In the genomic region with DNA sequence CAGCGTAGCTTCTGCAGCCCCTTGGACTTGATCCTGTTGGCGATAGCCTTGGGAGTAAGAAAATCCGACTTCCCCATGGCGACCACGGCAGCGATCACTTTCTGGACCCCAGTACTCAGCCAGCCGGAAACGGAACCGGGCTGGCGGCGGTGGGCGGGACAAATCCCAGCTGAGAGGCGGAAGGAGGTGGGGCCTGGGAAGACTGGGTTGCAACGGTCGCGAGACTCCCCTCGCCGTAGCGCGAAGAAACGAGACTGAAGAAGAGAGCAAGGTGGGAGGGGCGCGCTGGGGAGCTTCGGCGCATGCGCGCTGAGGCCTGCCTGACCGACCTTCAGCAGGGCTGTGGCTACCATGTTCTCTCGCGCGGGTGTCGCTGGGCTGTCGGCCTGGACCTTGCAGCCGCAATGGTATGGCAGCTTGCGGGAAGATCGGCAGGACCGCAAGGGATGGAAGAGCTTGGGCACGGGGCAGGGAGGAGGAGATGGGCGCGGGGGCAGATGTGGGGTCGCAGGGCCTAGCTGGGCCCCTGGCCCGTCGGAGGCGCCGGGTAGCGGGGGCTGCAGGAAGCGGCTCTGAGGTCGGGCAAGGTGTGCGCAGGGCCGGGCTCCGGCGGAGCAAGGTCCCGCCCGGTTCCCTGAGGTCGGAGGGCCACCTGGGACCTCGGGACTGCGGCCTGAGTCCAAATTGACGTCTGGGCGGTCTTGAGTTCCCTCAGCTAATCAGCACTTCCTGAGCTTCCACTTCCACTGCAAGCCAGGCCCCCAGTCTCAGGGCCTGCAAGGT, we compare ENCODE assay signal across 8 cellular contexts. TPM values are rescaled to one million over a fixed set of nuclear protein-coding genes. Genes with fewer than 3 reads are reported as not detected.
A peak's percentile ranks its signal among the peaks of the same experiment; 100 is the strongest.
DNase-seq lines count a peak whose midpoint lies in the region; ATAC-seq and TF ChIP-seq lines count a peak whose summit lies in the region.

A gene (plus strand): TSS at position 321 of the 783 bp plus-strand sequence. CDS start 31 bp downstream, at position 352.
A gene with protein sequence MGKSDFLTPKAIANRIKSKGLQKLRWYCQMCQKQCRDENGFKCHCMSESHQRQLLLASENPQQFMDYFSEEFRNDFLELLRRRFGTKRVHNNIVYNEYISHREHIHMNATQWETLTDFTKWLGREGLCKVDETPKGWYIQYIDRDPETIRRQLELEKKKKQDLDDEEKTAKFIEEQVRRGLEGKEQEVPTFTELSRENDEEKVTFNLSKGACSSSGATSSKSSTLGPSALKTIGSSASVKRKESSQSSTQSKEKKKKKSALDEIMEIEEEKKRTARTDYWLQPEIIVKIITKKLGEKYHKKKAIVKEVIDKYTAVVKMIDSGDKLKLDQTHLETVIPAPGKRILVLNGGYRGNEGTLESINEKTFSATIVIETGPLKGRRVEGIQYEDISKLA (minus strand): TSS at position 137 of the 783 bp plus-strand sequence. CDS start 60 bp downstream, at position 77.

- H3K4me1 ChIP-seq in liver (ENCODE audit: control insufficient read depth in 4 of 4, insufficient read depth in 4 of 4, low read length in 3 of 4), result peaks cover 14 to 37% (median 24%) of the 10 kb centered on the region in 4 donors

- peak in 1 of 2 donors; percentile 12 for TF ChIP-seq RAD21 in liver (IDR thresholded peaks at IDR 0.05)

- H3K27me3 ChIP-seq in liver (ENCODE audit: control insufficient read depth in 4 of 4, insufficient read depth in 4 of 4, low read length in 3 of 4), result no peaks in the 10 kb centered on the region

- H3K4me3 ChIP-seq in liver (ENCODE audit: low read depth in 1 of 3, low read length in 3 of 3), result peak within 1 kb of the TSS; percentile 78 to 99 (median 96)

- H3K27ac ChIP-seq in C4-2B, result peak within 1 kb of the TSS; percentile 96
- peak within 1 kb of the TSS; percentile 78 to 88 for H3K27ac ChIP-seq in liver (ENCODE audit: low read depth in 1 of 2, low read length in 2 of 2)

- peak within 1 kb of the TSS; percentile 89 to 96 for H3K9ac ChIP-seq in liver (ENCODE audit: low read depth in 1 of 2, low read length in 2 of 2)

- ATAC-seq in GM19351 (IDR thresholded peaks at IDR 0.05; ENCODE audit: unreplicated experiment), result peak; percentile 93
- peak; percentile 93 for ATAC-seq in HG03520 (IDR thresholded peaks at IDR 0.05; ENCODE audit: unreplicated experiment)

- WGBS in liver, result under 1% methylated on average over 59 of the region's 59 CpGs

- DNase-seq in NCI-H69 (lab: John Stamatoyannopoulos, UW) (peak; percentile 92), dermis microvascular lymphatic vessel endothelial cell (ENCODE audit: low read depth in 2 of 2) (peak; percentile 93 to 98)
- DNase-seq in activated CD4-positive, alpha-beta T cell treated with anti-CD3 and anti-CD28 coated beads, Interleukin-2, amount 50 U/mL, for 1 hour, result peak; percentile 97
- peak; percentile 97 for DNase-seq in stimulated activated CD4-positive, alpha-beta T cell treated with anti-CD3 and anti-CD28 coated beads, Interleukin-4, amount 100 ng/mL, for 24 hours

- no peaks in the 10 kb centered on the region for H3K9me3 ChIP-seq in liver (ENCODE audit: control insufficient read depth in 4 of 4, low read length in 3 of 4)

- peaks cover 0 to 4% (median 1%) of the 10 kb centered on the region in 4 donors for H3K36me3 ChIP-seq in liver (ENCODE audit: control insufficient read depth in 4 of 4, insufficient read depth in 3 of 4, low read depth in 1 of 4, low read length in 3 of 4)

- TF ChIP-seq CTCF in C4-2B (conservative IDR thresholded peaks at IDR 0.05) (no peak), liver (IDR thresholded peaks at IDR 0.05; ENCODE audit: low read depth, low read length, missing input control) (no peak)

TF ChIP-seq in liver, 16 proteins besides CTCF, POLR2A, EP300 and RAD21:
- no peak for TF ChIP-seq FOXA2 (IDR thresholded peaks at IDR 0.05)
- TF ChIP-seq, protein P1, sequence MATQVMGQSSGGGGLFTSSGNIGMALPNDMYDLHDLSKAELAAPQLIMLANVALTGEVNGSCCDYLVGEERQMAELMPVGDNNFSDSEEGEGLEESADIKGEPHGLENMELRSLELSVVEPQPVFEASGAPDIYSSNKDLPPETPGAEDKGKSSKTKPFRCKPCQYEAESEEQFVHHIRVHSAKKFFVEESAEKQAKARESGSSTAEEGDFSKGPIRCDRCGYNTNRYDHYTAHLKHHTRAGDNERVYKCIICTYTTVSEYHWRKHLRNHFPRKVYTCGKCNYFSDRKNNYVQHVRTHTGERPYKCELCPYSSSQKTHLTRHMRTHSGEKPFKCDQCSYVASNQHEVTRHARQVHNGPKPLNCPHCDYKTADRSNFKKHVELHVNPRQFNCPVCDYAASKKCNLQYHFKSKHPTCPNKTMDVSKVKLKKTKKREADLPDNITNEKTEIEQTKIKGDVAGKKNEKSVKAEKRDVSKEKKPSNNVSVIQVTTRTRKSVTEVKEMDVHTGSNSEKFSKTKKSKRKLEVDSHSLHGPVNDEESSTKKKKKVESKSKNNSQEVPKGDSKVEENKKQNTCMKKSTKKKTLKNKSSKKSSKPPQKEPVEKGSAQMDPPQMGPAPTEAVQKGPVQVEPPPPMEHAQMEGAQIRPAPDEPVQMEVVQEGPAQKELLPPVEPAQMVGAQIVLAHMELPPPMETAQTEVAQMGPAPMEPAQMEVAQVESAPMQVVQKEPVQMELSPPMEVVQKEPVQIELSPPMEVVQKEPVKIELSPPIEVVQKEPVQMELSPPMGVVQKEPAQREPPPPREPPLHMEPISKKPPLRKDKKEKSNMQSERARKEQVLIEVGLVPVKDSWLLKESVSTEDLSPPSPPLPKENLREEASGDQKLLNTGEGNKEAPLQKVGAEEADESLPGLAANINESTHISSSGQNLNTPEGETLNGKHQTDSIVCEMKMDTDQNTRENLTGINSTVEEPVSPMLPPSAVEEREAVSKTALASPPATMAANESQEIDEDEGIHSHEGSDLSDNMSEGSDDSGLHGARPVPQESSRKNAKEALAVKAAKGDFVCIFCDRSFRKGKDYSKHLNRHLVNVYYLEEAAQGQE (IDR thresholded peaks at IDR 0.05), result no peak
- peak; percentile 38 for TF ChIP-seq SP1 (IDR thresholded peaks at IDR 0.05)
- no peak for TF ChIP-seq JUND (IDR thresholded peaks at IDR 0.05)
- no peak for TF ChIP-seq HNF4G (IDR thresholded peaks at IDR 0.05)
- TF ChIP-seq, protein P2, sequence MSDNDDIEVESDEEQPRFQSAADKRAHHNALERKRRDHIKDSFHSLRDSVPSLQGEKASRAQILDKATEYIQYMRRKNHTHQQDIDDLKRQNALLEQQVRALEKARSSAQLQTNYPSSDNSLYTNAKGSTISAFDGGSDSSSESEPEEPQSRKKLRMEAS (IDR thresholded peaks at IDR 0.05), result peak; percentile 13
- peak; percentile 95 for TF ChIP-seq YY1 (IDR thresholded peaks at IDR 0.05)
- TF ChIP-seq GABPA (IDR thresholded peaks at IDR 0.05 in 1 of 2, conservative IDR thresholded peaks at IDR 0.05 in 1 of 2), result peak; percentile 83 to 96
- TF ChIP-seq, protein P3, sequence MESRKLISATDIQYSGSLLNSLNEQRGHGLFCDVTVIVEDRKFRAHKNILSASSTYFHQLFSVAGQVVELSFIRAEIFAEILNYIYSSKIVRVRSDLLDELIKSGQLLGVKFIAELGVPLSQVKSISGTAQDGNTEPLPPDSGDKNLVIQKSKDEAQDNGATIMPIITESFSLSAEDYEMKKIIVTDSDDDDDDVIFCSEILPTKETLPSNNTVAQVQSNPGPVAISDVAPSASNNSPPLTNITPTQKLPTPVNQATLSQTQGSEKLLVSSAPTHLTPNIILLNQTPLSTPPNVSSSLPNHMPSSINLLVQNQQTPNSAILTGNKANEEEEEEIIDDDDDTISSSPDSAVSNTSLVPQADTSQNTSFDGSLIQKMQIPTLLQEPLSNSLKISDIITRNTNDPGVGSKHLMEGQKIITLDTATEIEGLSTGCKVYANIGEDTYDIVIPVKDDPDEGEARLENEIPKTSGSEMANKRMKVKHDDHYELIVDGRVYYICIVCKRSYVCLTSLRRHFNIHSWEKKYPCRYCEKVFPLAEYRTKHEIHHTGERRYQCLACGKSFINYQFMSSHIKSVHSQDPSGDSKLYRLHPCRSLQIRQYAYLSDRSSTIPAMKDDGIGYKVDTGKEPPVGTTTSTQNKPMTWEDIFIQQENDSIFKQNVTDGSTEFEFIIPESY (IDR thresholded peaks at IDR 0.05), result peak; percentile 100
- TF ChIP-seq NR2F2 (IDR thresholded peaks at IDR 0.05), result no peak
- TF ChIP-seq EGR1 (IDR thresholded peaks at IDR 0.05; ENCODE audit: low read depth in 2 of 2), result no peak
- TF ChIP-seq TAF1 (conservative IDR thresholded peaks at IDR 0.05), result no peak

RNA-seq across cellular contexts. Expression of the first gene that starts in this region (rescaled TPM):
- total RNA-seq in dermis microvascular lymphatic vessel endothelial cell (246 and 265 TPM in 2 replicates), liver (100 to 1,000 TPM; 133 to 201 TPM)
- polyA plus RNA-seq in liver, result 100 to 1,000 TPM; 208 to 262 TPM

RNA-seq across cellular contexts. Expression of the second gene that starts in this region (rescaled TPM):
- total RNA-seq in dermis microvascular lymphatic vessel endothelial cell, result 2.9 and 4.1 TPM in 2 replicates
- total RNA-seq in liver, result 1 to 10 TPM; 2.5 to 3.8 TPM
- polyA plus RNA-seq in liver, result 1 to 10 TPM; 2.4 to 3.8 TPM

Comparison
In these comparisons a context has a peak if more than half of its experiments do, and no peak if none do; other contexts are left out.
1. Peak in every context shown above with its lines: DNase-seq, ATAC-seq, H3K4me3 ChIP-seq and H3K27ac ChIP-seq.